ENCODE assay signal across 1 cellular context in the genomic region with DNA sequence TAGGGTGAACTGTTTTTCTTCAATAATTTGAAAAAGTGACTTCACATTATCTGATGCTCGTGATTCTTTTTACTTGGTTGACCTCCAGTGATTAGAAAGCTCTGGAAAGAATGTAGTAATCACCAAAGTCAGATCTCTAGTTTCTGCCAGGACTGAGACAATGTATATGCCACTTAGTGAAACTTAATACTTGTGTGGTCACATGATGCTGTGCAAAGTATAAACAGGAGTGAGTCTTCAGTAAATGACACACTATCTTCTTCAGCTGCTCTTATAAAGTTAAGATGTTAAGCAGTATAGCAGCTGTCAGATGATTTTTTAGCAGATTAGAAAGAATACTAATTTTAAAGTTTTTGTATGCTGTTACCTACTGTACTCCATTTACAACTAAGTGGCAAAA.
TF ChIP-seq lines count a peak whose summit lies in the region.

No MANE protein-coding gene starts in this region.

TF ChIP-seq in WTC11, 78 proteins besides CTCF, POLR2A, EP300 and RAD21 (continued from another document):
- TF ChIP-seq, protein P1, sequence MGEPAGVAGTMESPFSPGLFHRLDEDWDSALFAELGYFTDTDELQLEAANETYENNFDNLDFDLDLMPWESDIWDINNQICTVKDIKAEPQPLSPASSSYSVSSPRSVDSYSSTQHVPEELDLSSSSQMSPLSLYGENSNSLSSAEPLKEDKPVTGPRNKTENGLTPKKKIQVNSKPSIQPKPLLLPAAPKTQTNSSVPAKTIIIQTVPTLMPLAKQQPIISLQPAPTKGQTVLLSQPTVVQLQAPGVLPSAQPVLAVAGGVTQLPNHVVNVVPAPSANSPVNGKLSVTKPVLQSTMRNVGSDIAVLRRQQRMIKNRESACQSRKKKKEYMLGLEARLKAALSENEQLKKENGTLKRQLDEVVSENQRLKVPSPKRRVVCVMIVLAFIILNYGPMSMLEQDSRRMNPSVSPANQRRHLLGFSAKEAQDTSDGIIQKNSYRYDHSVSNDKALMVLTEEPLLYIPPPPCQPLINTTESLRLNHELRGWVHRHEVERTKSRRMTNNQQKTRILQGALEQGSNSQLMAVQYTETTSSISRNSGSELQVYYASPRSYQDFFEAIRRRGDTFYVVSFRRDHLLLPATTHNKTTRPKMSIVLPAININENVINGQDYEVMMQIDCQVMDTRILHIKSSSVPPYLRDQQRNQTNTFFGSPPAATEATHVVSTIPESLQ (CRISPR knock-in tag; IDR thresholded peaks at IDR 0.05) = no peak
- TF ChIP-seq, protein P2, sequence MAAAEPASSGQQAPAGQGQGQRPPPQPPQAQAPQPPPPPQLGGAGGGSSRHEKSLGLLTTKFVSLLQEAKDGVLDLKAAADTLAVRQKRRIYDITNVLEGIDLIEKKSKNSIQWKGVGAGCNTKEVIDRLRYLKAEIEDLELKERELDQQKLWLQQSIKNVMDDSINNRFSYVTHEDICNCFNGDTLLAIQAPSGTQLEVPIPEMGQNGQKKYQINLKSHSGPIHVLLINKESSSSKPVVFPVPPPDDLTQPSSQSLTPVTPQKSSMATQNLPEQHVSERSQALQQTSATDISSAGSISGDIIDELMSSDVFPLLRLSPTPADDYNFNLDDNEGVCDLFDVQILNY (CRISPR knock-in tag; IDR thresholded peaks at IDR 0.05) = no peak
- TF ChIP-seq HMGA2 (CRISPR knock-in tag; IDR thresholded peaks at IDR 0.05) = no peak
- TF ChIP-seq, protein P3, sequence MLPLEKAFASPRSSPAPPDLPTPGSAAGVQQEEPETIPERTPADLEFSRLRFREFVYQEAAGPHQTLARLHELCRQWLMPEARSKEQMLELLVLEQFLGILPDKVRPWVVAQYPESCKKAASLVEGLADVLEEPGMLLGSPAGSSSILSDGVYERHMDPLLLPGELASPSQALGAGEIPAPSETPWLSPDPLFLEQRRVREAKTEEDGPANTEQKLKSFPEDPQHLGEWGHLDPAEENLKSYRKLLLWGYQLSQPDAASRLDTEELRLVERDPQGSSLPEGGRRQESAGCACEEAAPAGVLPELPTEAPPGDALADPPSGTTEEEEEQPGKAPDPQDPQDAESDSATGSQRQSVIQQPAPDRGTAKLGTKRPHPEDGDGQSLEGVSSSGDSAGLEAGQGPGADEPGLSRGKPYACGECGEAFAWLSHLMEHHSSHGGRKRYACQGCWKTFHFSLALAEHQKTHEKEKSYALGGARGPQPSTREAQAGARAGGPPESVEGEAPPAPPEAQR (CRISPR knock-in tag; IDR thresholded peaks at IDR 0.05) = no peak
